In the genomic region with DNA sequence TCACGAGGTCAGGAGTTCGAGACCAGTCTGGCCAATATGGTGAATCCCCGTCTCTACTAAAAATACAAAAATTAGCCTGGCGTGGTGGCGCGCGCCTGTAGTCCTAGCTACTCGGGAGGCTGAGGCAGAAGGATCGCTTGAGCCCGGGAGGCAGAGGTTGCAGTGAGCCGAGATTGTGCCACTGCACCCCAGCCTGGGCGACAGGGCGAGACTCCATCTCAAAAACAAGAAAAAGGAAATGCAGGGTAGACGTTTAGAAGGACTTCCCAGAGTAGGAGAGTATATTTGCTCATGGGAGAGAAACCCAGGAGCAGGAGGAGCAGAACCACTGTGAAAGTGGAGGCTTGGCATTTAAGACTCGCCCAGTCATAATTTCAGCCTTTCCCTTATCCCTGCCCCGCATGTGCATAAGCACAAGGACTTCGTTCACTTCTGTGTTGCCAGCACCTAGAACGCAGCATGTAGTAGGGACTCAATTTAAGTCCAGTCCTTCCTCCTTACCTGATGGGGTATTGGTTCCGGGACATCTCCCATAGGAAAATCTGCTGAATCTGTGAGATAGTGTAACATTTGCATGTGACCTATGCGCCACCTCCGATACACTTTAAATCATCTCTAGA, we compare ENCODE assay signal across 8 cellular contexts. TPM values are rescaled to one million over a fixed set of nuclear protein-coding genes. Genes with fewer than 3 reads are reported as not detected.
DNase-seq lines count a peak whose midpoint lies in the region; ATAC-seq and TF ChIP-seq lines count a peak whose summit lies in the region.

No MANE protein-coding gene starts in this region.

- no peak for ATAC-seq in GM18861 (IDR thresholded peaks at IDR 0.05; ENCODE audit: unreplicated experiment)

- peak overlapping the region; percentile 98 for H3K27ac ChIP-seq in ACC112 (ENCODE audit: low read depth, low read length)
- H3K27ac ChIP-seq in Karpas-422 (ENCODE audit: low read length) = peak overlapping the region; percentile 99

- no peaks in the 10 kb centered on the region for H3K9me3 Mint-ChIP-seq in chondrocyte (ENCODE audit: low read depth)
- H3K9me3 Mint-ChIP-seq in nephron = no peaks in the 10 kb centered on the region

- H3K4me3 ChIP-seq in ACC112 (ENCODE audit: low read depth, low read length) = no peak overlapping the region; the same call in 1 of the 2 replicates
- no peak overlapping the region; the same call in 1 of the 2 replicates for H3K4me3 ChIP-seq in Karpas-422 (ENCODE audit: low read length)

- no peaks in the 10 kb centered on the region for H3K9me2 ChIP-seq in Karpas-422 (replicated peaks; ENCODE audit: insufficient read depth, low read length)

- DNase-seq in Karpas-422 (no peak), chondrocyte (ENCODE audit: low spot score) (no peak), UCSD-AML1 (lab: John Stamatoyannopoulos, UW; ENCODE audit: unreplicated experiment) (no peak), GM19240 (ENCODE audit: insufficient read length, low spot score) (no peak), GM10266 (ENCODE audit: extremely low spot score) (no peak)

- H3K4me2 ChIP-seq in Karpas-422 (ENCODE audit: low read depth, low read length, poor library complexity, severe bottlenecking) = peak overlapping the region; percentile 90

- TF ChIP-seq CTCF in chondrocyte (IDR thresholded peaks at IDR 0.05) = no peak
- TF ChIP-seq CTCF in nephron (IDR thresholded peaks at IDR 0.05; ENCODE audit: unreplicated experiment in 3 of 3) = no peak
- TF ChIP-seq CTCF in GM10266 (IDR thresholded peaks at IDR 0.05; ENCODE audit: control insufficient read depth, insufficient read depth, low read depth, missing control alignments) = no peak

- H3K79me2 ChIP-seq in ACC112 (ENCODE audit: control insufficient read depth, insufficient read depth, low read length, unreplicated experiment) (no peaks in the 10 kb centered on the region), Karpas-422 (ENCODE audit: low read length) (no peaks in the 10 kb centered on the region)

- H3K36me3 ChIP-seq in ACC112 (ENCODE audit: insufficient read depth, low read length) = no peaks in the 10 kb centered on the region
- no peaks in the 10 kb centered on the region for H3K36me3 ChIP-seq in Karpas-422 (ENCODE audit: insufficient read depth, low read length)

- H3K27me3 Mint-ChIP-seq in chondrocyte (ENCODE audit: low read depth) (no peaks in the 10 kb centered on the region), nephron (ENCODE audit: low read depth) (peaks cover 5% of the 10 kb centered on the region)

- H3K4me1 Mint-ChIP-seq in chondrocyte (ENCODE audit: low read depth) = peaks cover 61% of the 10 kb centered on the region
- H3K4me1 Mint-ChIP-seq in nephron = peaks cover 74% of the 10 kb centered on the region

- H3K36me3 Mint-ChIP-seq in chondrocyte (ENCODE audit: low read depth) (no peaks in the 10 kb centered on the region), nephron (ENCODE audit: low read depth) (no peaks in the 10 kb centered on the region)

- H4K20me1 ChIP-seq in Karpas-422 (ENCODE audit: insufficient read depth, low read depth, low read length) = no peaks in the 10 kb centered on the region

- no peaks in the 10 kb centered on the region for H3K27me3 ChIP-seq in ACC112 (ENCODE audit: insufficient read depth, low read length)
- H3K27me3 ChIP-seq in Karpas-422 (ENCODE audit: low read length) = no peaks in the 10 kb centered on the region

- H3K27ac Mint-ChIP-seq in chondrocyte (ENCODE audit: unreplicated experiment) (peak overlapping the region; percentile 99), nephron (peak overlapping the region; percentile 92 to 99 (median 96))

- H3K9me3 ChIP-seq in Karpas-422 (ENCODE audit: low read length) = no peaks in the 10 kb centered on the region

- H3K4me3 Mint-ChIP-seq in chondrocyte (ENCODE audit: unreplicated experiment) (peak overlapping the region; percentile 77), nephron (peak overlapping the region; percentile 72 to 86 (median 85))

- peak overlapping the region; percentile 25 for H2AFZ ChIP-seq in ACC112 (ENCODE audit: low read length, unreplicated experiment)
- no peak overlapping the region for H2AFZ ChIP-seq in Karpas-422 (ENCODE audit: low read length)

- H3K4me1 ChIP-seq in ACC112 (ENCODE audit: control insufficient read depth, insufficient read depth, low read length, unreplicated experiment) = peaks cover 47% of the 10 kb centered on the region
- peaks cover 62% of the 10 kb centered on the region for H3K4me1 ChIP-seq in Karpas-422 (ENCODE audit: low read length)

- 0 out of 2 replicates have a peak overlapping the region, but pooled peaks have one; percentile 49 for H3K9ac ChIP-seq in Karpas-422 (ENCODE audit: low read length)

RNA-seq across cellular contexts. Expression of gene MEF2D, which starts 5.2 kb away (rescaled TPM):
- 22.3 and 24.7 TPM in 2 replicates for total RNA-seq in Karpas-422 (2014; rRNA removed; shearing (Covaris generic); ENCODE audit: low replicate concordance)
- 42.3 to 64.7 TPM (median 62.0 TPM) in 3 replicates for total RNA-seq in chondrocyte
